Comparison of ENCODE assay signal across 9 cellular contexts in genomic region chr14:91413547-91414474, GRCh38. TPM values are rescaled to one million over a fixed set of nuclear protein-coding genes. Genes with fewer than 3 reads are reported as not detected.
A peak's percentile ranks its signal among the peaks of the same experiment; 100 is the strongest.
DNase-seq lines count a peak whose midpoint lies in the region; ATAC-seq, FAIRE-seq and TF ChIP-seq lines count a peak whose summit lies in the region.
"Had no signal": no experiment of that assay in that cellular context is flagged by ENCODE, and none has a peak within 500 bp of the region (broad histone marks: within the 10 kb centered on the region; RNA-seq: fewer than 3 reads in every experiment).

No MANE protein-coding gene starts in this region.

- peak overlapping the region; percentile 97 for H3K4me3 Mint-ChIP-seq in activated B cell treated with CpG ODN at 0.5 μM for 24 hours

- H3K4me1 Mint-ChIP-seq in activated B cell treated with CpG ODN at 0.5 μM for 24 hours: peaks cover 74% of the 10 kb centered on the region

- H3K79me2 ChIP-seq in MM.1S (ENCODE audit: low read length): peaks cover 84% of the 10 kb centered on the region

- H3K9me3 Mint-ChIP-seq in activated B cell treated with CpG ODN at 0.5 μM for 24 hours: no peaks in the 10 kb centered on the region

- ATAC-seq in activated B cell treated with CpG ODN at 0.5 μM for 24 hours (ENCODE audit: low read depth) (no peak), HG03108 (IDR thresholded peaks at IDR 0.05; ENCODE audit: unreplicated experiment) (no peak), HG03175 (IDR thresholded peaks at IDR 0.05; ENCODE audit: unreplicated experiment) (no peak), GM19035 (IDR thresholded peaks at IDR 0.05; ENCODE audit: unreplicated experiment) (no peak)

- FAIRE-seq in kidney (lab: Jason Lieb, UNC): no peak
- FAIRE-seq: keratinocyte had no signal

- intact Hi-C loops in activated B cell treated with CpG ODN at 0.5 μM for 24 hours (cut with micrococcal nuclease): no loop called here
- intact Hi-C loops in kidney (cut with DNase I): no loop called here

- peaks cover 60% of the 10 kb centered on the region for H3K36me3 Mint-ChIP-seq in activated B cell treated with CpG ODN at 0.5 μM for 24 hours (ENCODE audit: low read depth)

- CTCF ChIA-PET in activated B cell treated with CpG ODN at 0.5 μM for 24 hours (lab: Charles Lee): interaction anchor here (1.0 to 8.1 kb wide), 4 partner anchors 12 to 91 kb away, joined by 3 to 131 read pairs (median 16); no protein-coding TSS in a partner anchor

- H3K27ac Mint-ChIP-seq in activated B cell treated with CpG ODN at 0.5 μM for 24 hours: peak overlapping the region; percentile 99

- H3K9me2 ChIP-seq in MM.1S (replicated peaks; ENCODE audit: insufficient read depth, low read length): no peaks in the 10 kb centered on the region

- H3K9me3 ChIP-seq in MM.1S (replicated peaks; ENCODE audit: insufficient read depth, low read length) (no peaks in the 10 kb centered on the region), kidney (ENCODE audit: control insufficient read depth in 1 of 2, low read length in 2 of 2) (no peaks in the 10 kb centered on the region)

- no peaks in the 10 kb centered on the region for H3K27me3 ChIP-seq in MM.1S (replicated peaks; ENCODE audit: insufficient read depth, low read length)

- peak; percentile 85 for DNase-seq in MM.1S
- DNase-seq in activated B cell treated with CpG ODN at 0.5 μM for 24 hours: no peak
- no peak for DNase-seq in kidney
- DNase-seq in hepatic stellate cell (ENCODE audit: low spot score): no peak

- no peak overlapping the region for H2AFZ ChIP-seq in MM.1S (ENCODE audit: low read length)

- no peak for TF ChIP-seq CTCF in C4-2B (conservative IDR thresholded peaks at IDR 0.05)
- no peak for TF ChIP-seq CTCF in MM.1S (IDR thresholded peaks at IDR 0.05; ENCODE audit: low read length)
- no peak for TF ChIP-seq CTCF in activated B cell treated with CpG ODN at 0.5 μM for 24 hours (IDR thresholded peaks at IDR 0.05)
- TF ChIP-seq CTCF in kidney (IDR thresholded peaks at IDR 0.05; ENCODE audit: borderline replicate concordance, extremely low read depth, insufficient read depth): no peak

- H3K27me3 Mint-ChIP-seq in activated B cell treated with CpG ODN at 0.5 μM for 24 hours: no peaks in the 10 kb centered on the region

- H3K4me2 ChIP-seq in MM.1S (ENCODE audit: low read depth, low read length): peak overlapping the region; percentile 77

- H3K4me1 ChIP-seq in MM.1S (ENCODE audit: low read length) (peaks cover 28% of the 10 kb centered on the region), kidney (ENCODE audit: control insufficient read depth in 1 of 2, insufficient read depth in 1 of 2, low read depth in 1 of 2, low read length in 2 of 2) (peaks cover 8 to 22% of the 10 kb centered on the region in 2 donors)

- peak overlapping the region; percentile 99 for H3K9ac ChIP-seq in MM.1S (ENCODE audit: low read length)
- no peak overlapping the region for H3K9ac ChIP-seq in kidney (ENCODE audit: low read length in 2 of 2)

- no peaks in the 10 kb centered on the region for H4K20me1 ChIP-seq in MM.1S (ENCODE audit: insufficient read depth, low read length)

- peak overlapping the region; percentile 79 for H3K4me3 ChIP-seq in MM.1S (ENCODE audit: low read length)
- no peak overlapping the region for H3K4me3 ChIP-seq in kidney (ENCODE audit: low read length in 2 of 2)

- POLR2A ChIA-PET in activated B cell treated with CpG ODN at 0.5 μM for 24 hours (lab: Charles Lee): interaction anchor here (1.2 to 9.0 kb wide), 4 partner anchors 13 to 65 kb away, joined by 4 to 129 read pairs (median 74); no protein-coding TSS in a partner anchor

- H3K27ac ChIP-seq in C4-2B: peak overlapping the region; percentile 41
- H3K27ac ChIP-seq in MM.1S (ENCODE audit: low read length): peak overlapping the region; percentile 100
- peak overlapping the region; percentile 33 to 49 for H3K27ac ChIP-seq in kidney (ENCODE audit: low read depth in 2 of 2, low read length in 2 of 2)

- H3K36me3 ChIP-seq in MM.1S (replicated peaks; ENCODE audit: insufficient read depth, low read length) (no peaks in the 10 kb centered on the region), kidney (ENCODE audit: control insufficient read depth in 1 of 2, insufficient read depth in 2 of 2, low read length in 2 of 2) (no peaks in the 10 kb centered on the region)

- peaks cover 57% of the 10 kb centered on the region for H3F3A ChIP-seq in MM.1S (ENCODE audit: insufficient read depth, low read length)

RNA-seq across cellular contexts. Expression of gene CCDC88C, which starts 3.8 kb away (rescaled TPM):
- total RNA-seq in activated B cell treated with CpG ODN at 0.5 μM for 24 hours (153 and 164 TPM in 2 replicates), kidney (32.8 TPM)
- 6.6 TPM for polyA plus RNA-seq in kidney (ENCODE audit: insufficient read depth, low read depth, low replicate concordance)

Comparison
In these comparisons a context has a peak if more than half of its experiments do, and no peak if none do; other contexts are left out.
1. H3K27ac ChIP-seq: peak in every context shown above with its lines; median percentile 100 in MM.1S; 41 in C4-2B; 41 in kidney.